1 cellular context compared by ENCODE assay signal in genomic region chr1:161115132-161115711, GRCh38.
A peak's percentile ranks its signal among the peaks of the same experiment; 100 is the strongest.
TF ChIP-seq lines count a peak whose summit lies in the region.

No MANE protein-coding gene starts in this region.

TF ChIP-seq in K562, 482 proteins besides CTCF, POLR2A, EP300 and RAD21 (continued from another document and continues in another):
- TF ChIP-seq, protein P1, sequence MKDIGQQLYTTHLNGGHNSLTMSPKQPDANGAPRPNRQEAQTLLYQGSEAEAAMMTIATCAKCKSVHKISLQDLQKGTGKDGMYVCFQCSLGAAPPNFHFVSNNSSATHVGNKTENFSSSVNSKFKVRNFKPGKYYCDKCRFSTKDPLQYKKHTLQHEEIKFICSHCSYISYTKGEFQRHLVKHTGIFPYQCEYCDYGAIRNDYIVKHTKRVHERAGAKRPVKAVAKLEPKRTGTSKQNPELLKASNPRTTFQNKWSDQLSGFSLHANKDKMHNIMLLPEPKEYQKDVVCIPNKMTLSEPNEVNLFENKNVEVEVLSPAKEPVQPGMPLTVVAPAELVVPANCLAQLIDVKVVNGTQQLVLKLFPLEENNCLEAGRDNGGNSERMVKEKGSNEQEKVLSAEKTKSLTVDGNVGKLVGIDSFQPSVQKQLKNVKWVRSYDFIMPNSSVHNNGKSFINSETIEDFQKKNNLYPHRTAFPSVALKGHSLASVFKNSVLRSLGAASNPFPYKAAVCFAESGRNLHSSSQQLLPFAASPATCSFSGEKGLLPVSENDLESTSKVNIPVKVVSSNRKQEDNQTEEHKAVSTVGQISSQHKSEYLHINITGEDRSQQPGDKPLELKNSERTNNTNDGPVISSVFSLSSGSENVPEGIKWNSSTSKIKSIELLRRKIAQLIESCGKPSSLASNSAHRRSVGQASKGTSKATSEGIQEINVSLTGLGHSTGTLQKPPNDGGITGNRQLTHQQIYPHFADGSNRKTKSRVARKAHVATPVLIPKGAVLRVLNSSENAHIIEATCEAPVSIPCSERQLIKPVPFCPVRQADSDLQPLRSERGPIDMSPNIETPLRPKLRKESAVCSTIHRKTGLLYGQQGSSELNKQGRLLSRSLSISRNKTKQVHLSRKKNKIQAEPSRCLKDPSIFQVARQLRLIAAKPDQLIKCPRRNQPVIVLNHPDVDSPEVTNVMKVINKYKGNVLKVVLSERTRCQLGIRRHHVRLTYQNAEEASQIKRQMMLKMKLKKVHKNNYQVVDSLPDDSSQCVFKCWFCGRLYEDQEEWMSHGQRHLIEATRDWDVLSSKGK (CRISPR knock-in tag; IDR thresholded peaks at IDR 0.05): no peak
- TF ChIP-seq HNRNPK (IDR thresholded peaks at IDR 0.05; ENCODE audit: low read depth, low read length, poor library complexity, severe bottlenecking) (no peak), ZKSCAN1 (IDR thresholded peaks at IDR 0.05; ENCODE audit: low read depth, low read length) (no peak), TARDBP (IDR thresholded peaks at IDR 0.05) (no peak), ZNF76 (CRISPR knock-in tag; IDR thresholded peaks at IDR 0.05; ENCODE audit: borderline replicate concordance) (no peak), PTRF (tag; IDR thresholded peaks at IDR 0.05) (no peak), PTTG1 (tag; IDR thresholded peaks at IDR 0.05; ENCODE audit: low read depth) (no peak), SMARCA5 (IDR thresholded peaks at IDR 0.05) (no peak), EWSR1 (IDR thresholded peaks at IDR 0.05; ENCODE audit: borderline replicate concordance, low read depth, partially characterized antibody) (no peak), AFF4 (CRISPR knock-in tag; IDR thresholded peaks at IDR 0.05) (no peak), ZNF280B (CRISPR knock-in tag; IDR thresholded peaks at IDR 0.05) (no peak), TEAD1 (CRISPR knock-in tag; IDR thresholded peaks at IDR 0.05) (no peak), ZNF561 (CRISPR knock-in tag; conservative IDR thresholded peaks at IDR 0.05) (no peak), SREBF1 (IDR thresholded peaks at IDR 0.05; ENCODE audit: borderline replicate concordance, low read depth, low read length) (no peak), SMARCA4 (IDR thresholded peaks at IDR 0.05) (peak; percentile 71), PKNOX1 (IDR thresholded peaks at IDR 0.05) (peak; percentile 73), PRMT5 (CRISPR knock-in tag; IDR thresholded peaks at IDR 0.05) (no peak), HSF4 (CRISPR knock-in tag; IDR thresholded peaks at IDR 0.05; ENCODE audit: borderline replicate concordance) (no peak), L3MBTL2 (IDR thresholded peaks at IDR 0.05) (0 out of 2 replicates have a peak, but pooled peaks have one; percentile 36), MTF1 (CRISPR knock-in tag; IDR thresholded peaks at IDR 0.05; ENCODE audit: borderline replicate concordance) (no peak), ZNF133 (CRISPR knock-in tag; IDR thresholded peaks at IDR 0.05) (no peak), MCM7 (IDR thresholded peaks at IDR 0.05) (no peak), CCAR2 (IDR thresholded peaks at IDR 0.05; ENCODE audit: low read depth, low read length) (no peak), CTBP1 (IDR thresholded peaks at IDR 0.05; ENCODE audit: borderline replicate concordance) (peak; percentile 92), CBX3 (IDR thresholded peaks at IDR 0.05; ENCODE audit: borderline replicate concordance in 1 of 2, low read length in 2 of 2) (no peak), MTA2 (IDR thresholded peaks at IDR 0.05; ENCODE audit: low read depth) (no peak), TBP (optimal IDR thresholded peaks at IDR 0.05; ENCODE audit: low read depth, low read length) (peak; percentile 33), BACH1 (tag; IDR thresholded peaks at IDR 0.05) (no peak), ZNF766 (CRISPR knock-in tag; conservative IDR thresholded peaks at IDR 0.05) (no peak), PHF8 (IDR thresholded peaks at IDR 0.05; ENCODE audit: borderline replicate concordance, low read length) (no peak), ZNF277 (CRISPR knock-in tag; IDR thresholded peaks at IDR 0.05; ENCODE audit: borderline replicate concordance) (no peak), TOE1 (IDR thresholded peaks at IDR 0.05; ENCODE audit: borderline replicate concordance) (no peak), TOE1 (CRISPR knock-in tag; IDR thresholded peaks at IDR 0.05; ENCODE audit: borderline replicate concordance, low read depth) (no peak), KDM4B (IDR thresholded peaks at IDR 0.05; ENCODE audit: borderline replicate concordance in 2 of 2, low read depth in 1 of 2) (no peak), ARID3B (CRISPR knock-in tag; IDR thresholded peaks at IDR 0.05; ENCODE audit: borderline replicate concordance) (no peak), SAFB (IDR thresholded peaks at IDR 0.05; ENCODE audit: borderline replicate concordance, low read depth, low read length) (no peak), ZNF282 (CRISPR knock-in tag; IDR thresholded peaks at IDR 0.05) (no peak), ZNF584 (CRISPR knock-in tag; IDR thresholded peaks at IDR 0.05; ENCODE audit: low read depth) (peak; percentile 84), FOXA3 (CRISPR knock-in tag; conservative IDR thresholded peaks at IDR 0.05 in 1 of 2, IDR thresholded peaks at IDR 0.05 in 1 of 2) (no peak)
- TF ChIP-seq, protein P2, sequence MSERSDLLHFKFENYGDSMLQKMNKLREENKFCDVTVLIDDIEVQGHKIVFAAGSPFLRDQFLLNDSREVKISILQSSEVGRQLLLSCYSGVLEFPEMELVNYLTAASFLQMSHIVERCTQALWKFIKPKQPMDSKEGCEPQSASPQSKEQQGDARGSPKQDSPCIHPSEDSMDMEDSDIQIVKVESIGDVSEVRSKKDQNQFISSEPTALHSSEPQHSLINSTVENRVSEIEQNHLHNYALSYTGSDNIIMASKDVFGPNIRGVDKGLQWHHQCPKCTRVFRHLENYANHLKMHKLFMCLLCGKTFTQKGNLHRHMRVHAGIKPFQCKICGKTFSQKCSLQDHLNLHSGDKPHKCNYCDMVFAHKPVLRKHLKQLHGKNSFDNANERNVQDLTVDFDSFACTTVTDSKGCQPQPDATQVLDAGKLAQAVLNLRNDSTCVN (CRISPR knock-in tag; IDR thresholded peaks at IDR 0.05): 0 out of 2 replicates have a peak, but pooled peaks have one; percentile 27
- TF ChIP-seq, protein P3, sequence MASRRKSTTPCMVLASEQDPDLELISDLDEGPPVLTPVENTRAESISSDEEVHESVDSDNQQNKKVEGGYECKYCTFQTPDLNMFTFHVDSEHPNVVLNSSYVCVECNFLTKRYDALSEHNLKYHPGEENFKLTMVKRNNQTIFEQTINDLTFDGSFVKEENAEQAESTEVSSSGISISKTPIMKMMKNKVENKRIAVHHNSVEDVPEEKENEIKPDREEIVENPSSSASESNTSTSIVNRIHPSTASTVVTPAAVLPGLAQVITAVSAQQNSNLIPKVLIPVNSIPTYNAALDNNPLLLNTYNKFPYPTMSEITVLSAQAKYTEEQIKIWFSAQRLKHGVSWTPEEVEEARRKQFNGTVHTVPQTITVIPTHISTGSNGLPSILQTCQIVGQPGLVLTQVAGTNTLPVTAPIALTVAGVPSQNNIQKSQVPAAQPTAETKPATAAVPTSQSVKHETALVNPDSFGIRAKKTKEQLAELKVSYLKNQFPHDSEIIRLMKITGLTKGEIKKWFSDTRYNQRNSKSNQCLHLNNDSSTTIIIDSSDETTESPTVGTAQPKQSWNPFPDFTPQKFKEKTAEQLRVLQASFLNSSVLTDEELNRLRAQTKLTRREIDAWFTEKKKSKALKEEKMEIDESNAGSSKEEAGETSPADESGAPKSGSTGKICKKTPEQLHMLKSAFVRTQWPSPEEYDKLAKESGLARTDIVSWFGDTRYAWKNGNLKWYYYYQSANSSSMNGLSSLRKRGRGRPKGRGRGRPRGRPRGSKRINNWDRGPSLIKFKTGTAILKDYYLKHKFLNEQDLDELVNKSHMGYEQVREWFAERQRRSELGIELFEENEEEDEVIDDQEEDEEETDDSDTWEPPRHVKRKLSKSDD (conservative IDR thresholded peaks at IDR 0.05; ENCODE audit: low read length): no peak
- TF ChIP-seq, protein P4, sequence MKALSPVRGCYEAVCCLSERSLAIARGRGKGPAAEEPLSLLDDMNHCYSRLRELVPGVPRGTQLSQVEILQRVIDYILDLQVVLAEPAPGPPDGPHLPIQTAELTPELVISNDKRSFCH (CRISPR knock-in tag; IDR thresholded peaks at IDR 0.05): no peak
- TF ChIP-seq, protein P4 (tag; IDR thresholded peaks at IDR 0.05): no peak
- TF ChIP-seq, protein P5, sequence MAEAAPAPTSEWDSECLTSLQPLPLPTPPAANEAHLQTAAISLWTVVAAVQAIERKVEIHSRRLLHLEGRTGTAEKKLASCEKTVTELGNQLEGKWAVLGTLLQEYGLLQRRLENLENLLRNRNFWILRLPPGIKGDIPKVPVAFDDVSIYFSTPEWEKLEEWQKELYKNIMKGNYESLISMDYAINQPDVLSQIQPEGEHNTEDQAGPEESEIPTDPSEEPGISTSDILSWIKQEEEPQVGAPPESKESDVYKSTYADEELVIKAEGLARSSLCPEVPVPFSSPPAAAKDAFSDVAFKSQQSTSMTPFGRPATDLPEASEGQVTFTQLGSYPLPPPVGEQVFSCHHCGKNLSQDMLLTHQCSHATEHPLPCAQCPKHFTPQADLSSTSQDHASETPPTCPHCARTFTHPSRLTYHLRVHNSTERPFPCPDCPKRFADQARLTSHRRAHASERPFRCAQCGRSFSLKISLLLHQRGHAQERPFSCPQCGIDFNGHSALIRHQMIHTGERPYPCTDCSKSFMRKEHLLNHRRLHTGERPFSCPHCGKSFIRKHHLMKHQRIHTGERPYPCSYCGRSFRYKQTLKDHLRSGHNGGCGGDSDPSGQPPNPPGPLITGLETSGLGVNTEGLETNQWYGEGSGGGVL (CRISPR knock-in tag; IDR thresholded peaks at IDR 0.05): no peak
